ENCODE assay signal across 1 cellular context in genomic region chr18:76970749-76971148, GRCh38.
TF ChIP-seq lines count a peak whose summit lies in the region.

No MANE protein-coding gene starts in this region.

TF ChIP-seq in H1, 55 proteins besides CTCF, POLR2A, EP300 and RAD21 (continued from another document):
- TF ChIP-seq, protein P1, sequence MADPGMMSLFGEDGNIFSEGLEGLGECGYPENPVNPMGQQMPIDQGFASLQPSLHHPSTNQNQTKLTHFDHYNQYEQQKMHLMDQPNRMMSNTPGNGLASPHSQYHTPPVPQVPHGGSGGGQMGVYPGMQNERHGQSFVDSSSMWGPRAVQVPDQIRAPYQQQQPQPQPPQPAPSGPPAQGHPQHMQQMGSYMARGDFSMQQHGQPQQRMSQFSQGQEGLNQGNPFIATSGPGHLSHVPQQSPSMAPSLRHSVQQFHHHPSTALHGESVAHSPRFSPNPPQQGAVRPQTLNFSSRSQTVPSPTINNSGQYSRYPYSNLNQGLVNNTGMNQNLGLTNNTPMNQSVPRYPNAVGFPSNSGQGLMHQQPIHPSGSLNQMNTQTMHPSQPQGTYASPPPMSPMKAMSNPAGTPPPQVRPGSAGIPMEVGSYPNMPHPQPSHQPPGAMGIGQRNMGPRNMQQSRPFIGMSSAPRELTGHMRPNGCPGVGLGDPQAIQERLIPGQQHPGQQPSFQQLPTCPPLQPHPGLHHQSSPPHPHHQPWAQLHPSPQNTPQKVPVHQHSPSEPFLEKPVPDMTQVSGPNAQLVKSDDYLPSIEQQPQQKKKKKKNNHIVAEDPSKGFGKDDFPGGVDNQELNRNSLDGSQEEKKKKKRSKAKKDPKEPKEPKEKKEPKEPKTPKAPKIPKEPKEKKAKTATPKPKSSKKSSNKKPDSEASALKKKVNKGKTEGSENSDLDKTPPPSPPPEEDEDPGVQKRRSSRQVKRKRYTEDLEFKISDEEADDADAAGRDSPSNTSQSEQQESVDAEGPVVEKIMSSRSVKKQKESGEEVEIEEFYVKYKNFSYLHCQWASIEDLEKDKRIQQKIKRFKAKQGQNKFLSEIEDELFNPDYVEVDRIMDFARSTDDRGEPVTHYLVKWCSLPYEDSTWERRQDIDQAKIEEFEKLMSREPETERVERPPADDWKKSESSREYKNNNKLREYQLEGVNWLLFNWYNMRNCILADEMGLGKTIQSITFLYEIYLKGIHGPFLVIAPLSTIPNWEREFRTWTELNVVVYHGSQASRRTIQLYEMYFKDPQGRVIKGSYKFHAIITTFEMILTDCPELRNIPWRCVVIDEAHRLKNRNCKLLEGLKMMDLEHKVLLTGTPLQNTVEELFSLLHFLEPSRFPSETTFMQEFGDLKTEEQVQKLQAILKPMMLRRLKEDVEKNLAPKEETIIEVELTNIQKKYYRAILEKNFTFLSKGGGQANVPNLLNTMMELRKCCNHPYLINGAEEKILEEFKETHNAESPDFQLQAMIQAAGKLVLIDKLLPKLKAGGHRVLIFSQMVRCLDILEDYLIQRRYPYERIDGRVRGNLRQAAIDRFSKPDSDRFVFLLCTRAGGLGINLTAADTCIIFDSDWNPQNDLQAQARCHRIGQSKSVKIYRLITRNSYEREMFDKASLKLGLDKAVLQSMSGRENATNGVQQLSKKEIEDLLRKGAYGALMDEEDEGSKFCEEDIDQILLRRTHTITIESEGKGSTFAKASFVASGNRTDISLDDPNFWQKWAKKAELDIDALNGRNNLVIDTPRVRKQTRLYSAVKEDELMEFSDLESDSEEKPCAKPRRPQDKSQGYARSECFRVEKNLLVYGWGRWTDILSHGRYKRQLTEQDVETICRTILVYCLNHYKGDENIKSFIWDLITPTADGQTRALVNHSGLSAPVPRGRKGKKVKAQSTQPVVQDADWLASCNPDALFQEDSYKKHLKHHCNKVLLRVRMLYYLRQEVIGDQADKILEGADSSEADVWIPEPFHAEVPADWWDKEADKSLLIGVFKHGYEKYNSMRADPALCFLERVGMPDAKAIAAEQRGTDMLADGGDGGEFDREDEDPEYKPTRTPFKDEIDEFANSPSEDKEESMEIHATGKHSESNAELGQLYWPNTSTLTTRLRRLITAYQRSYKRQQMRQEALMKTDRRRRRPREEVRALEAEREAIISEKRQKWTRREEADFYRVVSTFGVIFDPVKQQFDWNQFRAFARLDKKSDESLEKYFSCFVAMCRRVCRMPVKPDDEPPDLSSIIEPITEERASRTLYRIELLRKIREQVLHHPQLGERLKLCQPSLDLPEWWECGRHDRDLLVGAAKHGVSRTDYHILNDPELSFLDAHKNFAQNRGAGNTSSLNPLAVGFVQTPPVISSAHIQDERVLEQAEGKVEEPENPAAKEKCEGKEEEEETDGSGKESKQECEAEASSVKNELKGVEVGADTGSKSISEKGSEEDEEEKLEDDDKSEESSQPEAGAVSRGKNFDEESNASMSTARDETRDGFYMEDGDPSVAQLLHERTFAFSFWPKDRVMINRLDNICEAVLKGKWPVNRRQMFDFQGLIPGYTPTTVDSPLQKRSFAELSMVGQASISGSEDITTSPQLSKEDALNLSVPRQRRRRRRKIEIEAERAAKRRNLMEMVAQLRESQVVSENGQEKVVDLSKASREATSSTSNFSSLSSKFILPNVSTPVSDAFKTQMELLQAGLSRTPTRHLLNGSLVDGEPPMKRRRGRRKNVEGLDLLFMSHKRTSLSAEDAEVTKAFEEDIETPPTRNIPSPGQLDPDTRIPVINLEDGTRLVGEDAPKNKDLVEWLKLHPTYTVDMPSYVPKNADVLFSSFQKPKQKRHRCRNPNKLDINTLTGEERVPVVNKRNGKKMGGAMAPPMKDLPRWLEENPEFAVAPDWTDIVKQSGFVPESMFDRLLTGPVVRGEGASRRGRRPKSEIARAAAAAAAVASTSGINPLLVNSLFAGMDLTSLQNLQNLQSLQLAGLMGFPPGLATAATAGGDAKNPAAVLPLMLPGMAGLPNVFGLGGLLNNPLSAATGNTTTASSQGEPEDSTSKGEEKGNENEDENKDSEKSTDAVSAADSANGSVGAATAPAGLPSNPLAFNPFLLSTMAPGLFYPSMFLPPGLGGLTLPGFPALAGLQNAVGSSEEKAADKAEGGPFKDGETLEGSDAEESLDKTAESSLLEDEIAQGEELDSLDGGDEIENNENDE (IDR thresholded peaks at IDR 0.05; ENCODE audit: insufficient replicate concordance, low read length) = no peak
- TF ChIP-seq TAF7 (optimal IDR thresholded peaks at IDR 0.05; ENCODE audit: borderline replicate concordance, low read depth, low read length) (no peak), GABPA (IDR thresholded peaks at IDR 0.05; ENCODE audit: borderline replicate concordance, insufficient read depth, low read length) (no peak)
TF ChIP-seq in H1: peak in this region for 0.
